ENCODE assay signal across 29 cellular contexts in the genomic region with DNA sequence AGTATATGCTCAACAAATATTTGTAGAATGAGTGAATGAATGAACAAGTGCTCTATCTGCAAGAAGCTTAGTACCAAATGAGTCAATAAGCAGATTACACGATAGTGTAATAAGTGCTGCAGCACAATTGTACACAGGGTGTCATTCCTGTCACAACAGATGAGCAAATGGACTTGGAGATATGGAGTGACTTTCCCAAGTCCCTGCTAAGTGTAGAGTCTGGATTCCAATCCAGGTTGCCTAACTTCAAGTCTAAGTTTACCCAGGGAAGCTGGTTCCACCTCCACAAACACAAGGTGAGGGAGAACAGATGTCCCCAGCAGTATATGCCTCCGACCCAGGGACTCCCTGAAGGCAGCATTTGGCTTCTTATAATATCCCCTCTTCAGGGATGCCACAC.
"Had no signal": no experiment of that assay in that cellular context is flagged by ENCODE, and none has a peak within 500 bp of the region (broad histone marks: within the 10 kb centered on the region; RNA-seq: fewer than 3 reads in every experiment).

No MANE protein-coding gene starts in this region.

- H3K36me3 ChIP-seq: lower lobe of right lung, ovary, spleen, tibial artery, uterus had no signal

- H3K36me3 Mint-ChIP-seq: immature natural killer cell; memory B cell; natural killer cell; stimulated activated memory B cell treated with anti-CD40 and anti-IgM and Interleukin-4, amounts not matched to agents 10 μg/mL and 1 μg/mL and 100 μg/mL, for 72 hours had no signal

- H3K27me3 Mint-ChIP-seq: stimulated activated memory B cell treated with anti-CD40 and anti-IgM and Interleukin-4, amounts not matched to agents 10 μg/mL and 1 μg/mL and 100 μg/mL, for 72 hours; type B pancreatic cell had no signal

- H3K27ac Mint-ChIP-seq: immature natural killer cell; memory B cell; natural killer cell; stimulated activated memory B cell treated with anti-CD40 and anti-IgM and Interleukin-4, amounts not matched to agents 10 μg/mL and 1 μg/mL and 100 μg/mL, for 72 hours; type B pancreatic cell had no signal

- FAIRE-seq: endothelial cell of umbilical vein, frontal cortex had no signal

- H3K9me3 ChIP-seq: esophagus squamous epithelium, lower lobe of right lung, ovary, psoas muscle, spleen, testis, tibial artery, uterus had no signal

- H3K9me3 Mint-ChIP-seq: memory B cell; natural killer cell; stimulated activated memory B cell treated with anti-CD40 and anti-IgM and Interleukin-4, amounts not matched to agents 10 μg/mL and 1 μg/mL and 100 μg/mL, for 72 hours; type B pancreatic cell had no signal

- H3K4me3 ChIP-seq: coronary artery, esophagus squamous epithelium, lower lobe of right lung, ovary, psoas muscle, skin epidermis, spleen, testis, tibial artery, uterus had no signal

- DNase-seq: dermis blood vessel endothelial cell; effector memory CD4-positive, alpha-beta T cell; esophagus squamous epithelium; hypothalamus; immature natural killer cell; islet precursor cell; kidney glomerular epithelial cell; left ventricle myocardium superior; lower lobe of right lung; natural killer cell; occipital lobe; ovary; posterior cingulate gyrus; psoas muscle; right cardiac atrium; spleen; stimulated activated CD4-positive, alpha-beta T cell treated with anti-CD3 and anti-CD28 coated beads, Interleukin-4, amount 100 ng/mL, for 4 hours; stimulated activated naive CD8-positive, alpha-beta T cell treated with anti-CD3 and anti-CD28 coated beads, Interleukin-15, Interleukin-2, amounts not matched to agents 100 U/mL and 50 U/mL, for 24 hours; substantia nigra; testis; tibial artery; uterus had no signal

- H3K4me1 Mint-ChIP-seq: immature natural killer cell; memory B cell; natural killer cell; stimulated activated memory B cell treated with anti-CD40 and anti-IgM and Interleukin-4, amounts not matched to agents 10 μg/mL and 1 μg/mL and 100 μg/mL, for 72 hours had no signal

- H3K4me3 Mint-ChIP-seq: immature natural killer cell; memory B cell; natural killer cell; stimulated activated memory B cell treated with anti-CD40 and anti-IgM and Interleukin-4, amounts not matched to agents 10 μg/mL and 1 μg/mL and 100 μg/mL, for 72 hours; type B pancreatic cell had no signal

- H3K27me3 ChIP-seq: esophagus squamous epithelium, ovary, spleen, testis, tibial artery, uterus had no signal

- ATAC-seq: left ventricle myocardium superior; lower lobe of right lung; natural killer cell; psoas muscle; right cardiac atrium; stimulated activated memory B cell treated with anti-CD40 and anti-IgM and Interleukin-4, amounts not matched to agents 10 μg/mL and 1 μg/mL and 100 μg/mL, for 72 hours; stimulated activated naive CD8-positive, alpha-beta T cell treated with anti-CD3 and anti-CD28 coated beads, Interleukin-15, Interleukin-2, amounts not matched to agents 100 U/mL and 50 U/mL, for 24 hours had no signal

- H3K27ac ChIP-seq: coronary artery, esophagus squamous epithelium, lower lobe of right lung, ovary, psoas muscle, skin epidermis, spleen, testis, tibial artery, uterus had no signal
